8 cellular contexts compared by ENCODE assay signal in genomic region chr1:211261229-211261628, GRCh38. TPM values are rescaled to one million over a fixed set of nuclear protein-coding genes. Genes with fewer than 3 reads are reported as not detected.
DNase-seq lines count a peak whose midpoint lies in the region; ATAC-seq, FAIRE-seq and TF ChIP-seq lines count a peak whose summit lies in the region.

No MANE protein-coding gene starts in this region.

- H3K9me3 ChIP-seq in WERI-Rb-1 (ENCODE audit: severe bottlenecking), result no peaks in the 10 kb centered on the region
- no peaks in the 10 kb centered on the region for H3K9me3 ChIP-seq in skeletal muscle tissue (ENCODE audit: control insufficient read depth in 3 of 3, low read length in 3 of 3)

- TF ChIP-seq CTCF in WERI-Rb-1 (IDR thresholded peaks at IDR 0.05; ENCODE audit: low read depth, low read length), result no peak
- TF ChIP-seq CTCF in foreskin keratinocyte (conservative IDR thresholded peaks at IDR 0.05), result no peak

- no peak for FAIRE-seq in RCC 7860 (lab: Jason Lieb, UNC)

- H3K4me1 ChIP-seq in foreskin keratinocyte (peaks cover 4% of the 10 kb centered on the region), skeletal muscle tissue (ENCODE audit: control insufficient read depth in 3 of 3, insufficient read depth in 3 of 3, low read length in 3 of 3) (peaks cover 14 to 17% (median 17%) of the 10 kb centered on the region in 3 donors)

- H3K27me3 ChIP-seq in H7 (ENCODE audit: control insufficient read depth, insufficient read depth, low read length) (no peaks in the 10 kb centered on the region), WERI-Rb-1 (ENCODE audit: insufficient read depth, low read depth, severe bottlenecking) (no peaks in the 10 kb centered on the region), foreskin keratinocyte (no peaks in the 10 kb centered on the region), skeletal muscle tissue (ENCODE audit: control insufficient read depth in 3 of 3, insufficient read depth in 3 of 3, low read length in 3 of 3) (no peaks in the 10 kb centered on the region)

- ATAC-seq in foreskin keratinocyte, result no peak
- no peak for ATAC-seq in GM21367 (IDR thresholded peaks at IDR 0.05; ENCODE audit: unreplicated experiment)

- no peak for DNase-seq in H7
- no peak for DNase-seq in WERI-Rb-1
- no peak for DNase-seq in foreskin keratinocyte
- no peak for DNase-seq in AG20443 (ENCODE audit: low spot score)
- DNase-seq in HuH-7.5 (ENCODE audit: low spot score), result no peak
- no peak for DNase-seq in RCC 7860 (ENCODE audit: low spot score)

- H3K4me3 ChIP-seq in H7 (ENCODE audit: insufficient read depth, low read depth, low read length) (peak overlapping the region; percentile 97; the same call in 1 of the 2 replicates), WERI-Rb-1 (ENCODE audit: low read depth, low read length) (peak overlapping the region; percentile 92), skeletal muscle tissue (ENCODE audit: low read length in 3 of 3) (peak overlapping the region; percentile 88 to 94 (median 90))

- H3K36me3 ChIP-seq in H7 (replicated peaks; ENCODE audit: control insufficient read depth, insufficient read depth, low read length) (no peaks in the 10 kb centered on the region; the same call in 1 of the 2 replicates), WERI-Rb-1 (peaks cover 37% of the 10 kb centered on the region), skeletal muscle tissue (ENCODE audit: control insufficient read depth in 3 of 3, insufficient read depth in 3 of 3, low read length in 3 of 3) (peaks cover 3 to 6% (median 6%) of the 10 kb centered on the region in 3 donors)

- H3K27ac ChIP-seq in WERI-Rb-1 (peak overlapping the region; percentile 75), foreskin keratinocyte (peak overlapping the region; percentile 54), skeletal muscle tissue (ENCODE audit: low read depth, low read length) (peak overlapping the region; percentile 84)

- H3K9ac ChIP-seq in skeletal muscle tissue (ENCODE audit: low read depth in 1 of 3, low read length in 3 of 3), result peak overlapping the region; percentile 88 to 96 (median 91)

RNA-seq across cellular contexts. Expression of gene RCOR3, which starts 2.1 kb away (rescaled TPM):
- total RNA-seq in H7 (2014; rRNA removed; shearing (Covaris generic)), result 16.7 and 24.3 TPM in 2 replicates
- total RNA-seq in foreskin keratinocyte, result 23.2 and 24.1 TPM in 2 replicates
- polyA plus RNA-seq in foreskin keratinocyte, result 9.3 and 10.4 TPM in 2 replicates
- total RNA-seq in skeletal muscle tissue, result 38.6 TPM
